In the genomic region with DNA sequence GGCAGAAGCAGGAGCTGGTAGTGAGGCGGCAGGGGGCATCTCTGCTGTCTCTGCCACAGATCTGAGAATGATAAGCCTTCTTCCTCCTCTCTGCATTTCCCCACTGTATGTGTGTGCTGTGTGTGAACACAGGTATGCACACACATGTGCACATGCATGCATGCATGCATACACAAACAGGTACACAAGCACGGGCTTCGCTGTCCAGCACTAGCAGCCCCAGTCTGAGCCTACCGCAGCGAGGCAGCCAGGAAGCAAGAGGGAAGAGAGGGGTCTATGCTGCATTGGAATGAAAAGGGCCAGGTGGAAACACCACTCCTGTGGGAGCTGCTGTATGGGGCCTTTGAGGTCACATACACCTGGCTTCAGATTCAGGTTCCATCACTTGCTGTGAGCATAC, we compare ENCODE assay signal across 34 cellular contexts.
"Had no signal": no experiment of that assay in that cellular context is flagged by ENCODE, and none has a peak within 500 bp of the region (broad histone marks: within the 10 kb centered on the region; RNA-seq: fewer than 3 reads in every experiment).

No MANE protein-coding gene starts in this region.

- H3K9me3 ChIP-seq: esophagus muscularis mucosa, gastrocnemius medialis, heart left ventricle had no signal

- H3K9me3 Mint-ChIP-seq: activated B cell treated with CpG ODN at 0.5 μM for 24 hours; activated CD8-positive, alpha-beta T cell treated with anti-CD3 and anti-CD28 coated beads for 36 hours; activated T-cell treated with anti-CD3 and anti-CD28 coated beads, Interleukin-2, amount 50 U/mL, for 4 hours; activated T-helper 17 cell treated with anti-CD3 and anti-CD28 coated beads, Interleukin-2, amount 50 U/mL, for 72 hours; central memory CD8-positive, alpha-beta T cell; dendritic cell treated with granulocyte-macrophage colony-stimulating factor and Interleukin-4, amounts not matched to agents 40 ng/mL and 50 ng/mL, for 4 days; effector memory CD8-positive, alpha-beta T cell; T-helper 2 cell treated with Interferon-gamma antibody and Interleukin-4, amounts not matched to agents 5 μg/mL and 100 μg/mL, for 36 hours had no signal

- DNase-seq: activated B cell treated with CpG ODN at 0.5 μM for 24 hours; activated CD4-positive, alpha-beta T cell treated with anti-CD3 and anti-CD28 coated beads for 48 hours; activated CD4-positive, alpha-beta T cell treated with anti-CD3 and anti-CD28 coated beads, Interleukin-2, amount 50 U/mL, for 1 hour; activated CD4-positive, alpha-beta T cell treated with anti-CD3 and anti-CD28 coated beads, Interleukin-2, amount 50 U/mL, for 48 hours; activated CD8-positive, alpha-beta memory T cell treated with anti-CD3 and anti-CD28 coated beads for 24 hours; activated CD8-positive, alpha-beta T cell treated with anti-CD3 and anti-CD28 coated beads for 36 hours; activated effector memory CD4-positive, alpha-beta T cell treated with Interleukin-2 at 50 U/mL for 16 hours; activated gamma-delta T cell treated with Interleukin-2 at 50 U/mL for 16 hours; activated naive CD4-positive, alpha-beta T cell treated with anti-CD3 and anti-CD28 coated beads, Interleukin-2, amount 50 U/mL, for 16 hours; activated naive CD4-positive, alpha-beta T cell treated with Interleukin-2 at 50 U/mL for 16 hours; activated T-cell treated with anti-CD3 and anti-CD28 coated beads, Interleukin-2, amount 50 U/mL, for 4 hours; amniotic stem cell; anterior cingulate cortex; brain microvascular endothelial cell; dorsolateral prefrontal cortex; effector memory CD8-positive, alpha-beta T cell; erythroblast; foreskin keratinocyte; gastrocnemius medialis; glutamatergic neuron; heart left ventricle; T-helper 17 cell; T1000; WERI-Rb-1 had no signal

- H3K4me3 Mint-ChIP-seq: activated B cell treated with CpG ODN at 0.5 μM for 24 hours; activated CD8-positive, alpha-beta T cell treated with anti-CD3 and anti-CD28 coated beads for 36 hours; activated naive CD8-positive, alpha-beta T cell; activated T-cell treated with anti-CD3 and anti-CD28 coated beads, Interleukin-2, amount 50 U/mL, for 4 hours; activated T-helper 17 cell treated with anti-CD3 and anti-CD28 coated beads, Interleukin-2, amount 50 U/mL, for 72 hours; central memory CD8-positive, alpha-beta T cell; dendritic cell treated with granulocyte-macrophage colony-stimulating factor and Interleukin-4, amounts not matched to agents 40 ng/mL and 50 ng/mL, for 4 days; effector memory CD8-positive, alpha-beta T cell; T-helper 17 cell; T-helper 2 cell treated with Interferon-gamma antibody and Interleukin-4, amounts not matched to agents 5 μg/mL and 100 μg/mL, for 36 hours had no signal

- H3K27me3 Mint-ChIP-seq: activated B cell treated with CpG ODN at 0.5 μM for 24 hours; activated naive CD8-positive, alpha-beta T cell had no signal

- FAIRE-seq: astrocyte, bronchial epithelial cell had no signal

- H3K36me3 Mint-ChIP-seq: activated naive CD8-positive, alpha-beta T cell had no signal

- H3K4me1 ChIP-seq: esophagus muscularis mucosa, foreskin keratinocyte, gastrocnemius medialis had no signal

- H3K27ac Mint-ChIP-seq: activated B cell treated with CpG ODN at 0.5 μM for 24 hours; activated CD8-positive, alpha-beta T cell treated with anti-CD3 and anti-CD28 coated beads for 36 hours; activated naive CD8-positive, alpha-beta T cell; activated T-helper 17 cell treated with anti-CD3 and anti-CD28 coated beads, Interleukin-2, amount 50 U/mL, for 72 hours; dendritic cell treated with granulocyte-macrophage colony-stimulating factor and Interleukin-4, amounts not matched to agents 40 ng/mL and 50 ng/mL, for 4 days; effector memory CD8-positive, alpha-beta T cell; T-helper 17 cell; T-helper 2 cell treated with Interferon-gamma antibody and Interleukin-4, amounts not matched to agents 5 μg/mL and 100 μg/mL, for 36 hours had no signal

- ATAC-seq: activated CD4-positive, CD25-positive, alpha-beta regulatory T cell treated with anti-CD3 and anti-CD28 coated beads, Interleukin-2, amount 50 U/mL, for 24 hours; activated CD8-positive, alpha-beta T cell treated with anti-CD3 and anti-CD28 coated beads for 36 hours; activated T-cell treated with anti-CD3 and anti-CD28 coated beads, Interleukin-2, amount 50 U/mL, for 4 hours; activated T-helper 17 cell treated with anti-CD3 and anti-CD28 coated beads, Interleukin-2, amount 50 U/mL, for 72 hours; effector memory CD8-positive, alpha-beta T cell; foreskin keratinocyte; gastrocnemius medialis; T-helper 17 cell had no signal

- H3K27ac ChIP-seq: brain microvascular endothelial cell, coronary artery, dorsolateral prefrontal cortex, esophagus muscularis mucosa, foreskin keratinocyte, gastrocnemius medialis, heart left ventricle, WERI-Rb-1 had no signal

- H3K4me1 Mint-ChIP-seq: activated B cell treated with CpG ODN at 0.5 μM for 24 hours; activated T-helper 17 cell treated with anti-CD3 and anti-CD28 coated beads, Interleukin-2, amount 50 U/mL, for 72 hours; central memory CD8-positive, alpha-beta T cell; T-helper 17 cell had no signal

- H3K4me3 ChIP-seq: coronary artery, dorsolateral prefrontal cortex, esophagus muscularis mucosa, gastrocnemius medialis, heart left ventricle had no signal

- H3K27me3 ChIP-seq: brain microvascular endothelial cell, dorsolateral prefrontal cortex, esophagus muscularis mucosa, gastrocnemius medialis, heart left ventricle had no signal

- H3K36me3 ChIP-seq: brain microvascular endothelial cell, esophagus muscularis mucosa, gastrocnemius medialis, heart left ventricle, WERI-Rb-1 had no signal
